ENCODE assay signal across 1 cellular context in the genomic region with DNA sequence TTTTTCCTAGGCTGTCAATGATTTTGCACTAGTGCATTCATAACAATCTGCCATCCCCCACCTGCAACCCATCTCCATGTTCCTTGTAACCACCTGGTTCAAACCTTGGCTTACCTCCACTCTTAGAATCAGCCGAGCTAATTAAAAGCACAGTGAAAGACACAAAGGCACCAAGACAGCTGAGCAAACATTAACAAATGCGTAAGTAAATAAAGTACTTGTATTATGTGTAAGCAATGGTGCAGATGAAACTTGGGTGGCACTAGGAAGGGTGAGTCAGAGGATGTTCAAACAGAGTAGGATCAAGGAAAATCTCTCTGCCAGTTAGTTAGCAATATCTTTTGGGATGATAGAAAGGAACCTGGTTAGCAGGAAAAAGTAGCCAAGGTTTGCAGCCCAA.
TF ChIP-seq lines count a peak whose summit lies in the region.

No MANE protein-coding gene starts in this region.

TF ChIP-seq in HepG2, 621 proteins besides CTCF, POLR2A, EP300 and RAD21 (continued from another document and continues in another):
- TF ChIP-seq, protein P1, sequence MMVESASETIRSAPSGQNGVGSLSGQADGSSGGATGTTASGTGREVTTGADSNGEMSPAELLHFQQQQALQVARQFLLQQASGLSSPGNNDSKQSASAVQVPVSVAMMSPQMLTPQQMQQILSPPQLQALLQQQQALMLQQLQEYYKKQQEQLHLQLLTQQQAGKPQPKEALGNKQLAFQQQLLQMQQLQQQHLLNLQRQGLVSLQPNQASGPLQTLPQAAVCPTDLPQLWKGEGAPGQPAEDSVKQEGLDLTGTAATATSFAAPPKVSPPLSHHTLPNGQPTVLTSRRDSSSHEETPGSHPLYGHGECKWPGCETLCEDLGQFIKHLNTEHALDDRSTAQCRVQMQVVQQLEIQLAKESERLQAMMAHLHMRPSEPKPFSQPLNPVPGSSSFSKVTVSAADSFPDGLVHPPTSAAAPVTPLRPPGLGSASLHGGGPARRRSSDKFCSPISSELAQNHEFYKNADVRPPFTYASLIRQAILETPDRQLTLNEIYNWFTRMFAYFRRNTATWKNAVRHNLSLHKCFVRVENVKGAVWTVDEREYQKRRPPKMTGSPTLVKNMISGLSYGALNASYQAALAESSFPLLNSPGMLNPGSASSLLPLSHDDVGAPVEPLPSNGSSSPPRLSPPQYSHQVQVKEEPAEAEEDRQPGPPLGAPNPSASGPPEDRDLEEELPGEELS (CRISPR knock-in tag; IDR thresholded peaks at IDR 0.05): peak; percentile 83
- TF ChIP-seq HDAC1 (CRISPR knock-in tag; IDR thresholded peaks at IDR 0.05): peak; percentile 57; the same call in 1 of the 2 replicates
- TF ChIP-seq ZNF878 (CRISPR knock-in tag; IDR thresholded peaks at IDR 0.05): peak; percentile 53; the same call in 1 of the 2 replicates
- no peak for TF ChIP-seq IKZF4 (CRISPR knock-in tag; IDR thresholded peaks at IDR 0.05; ENCODE audit: borderline replicate concordance, low read depth, not compliant biosample characterization)
- TF ChIP-seq, protein P2, sequence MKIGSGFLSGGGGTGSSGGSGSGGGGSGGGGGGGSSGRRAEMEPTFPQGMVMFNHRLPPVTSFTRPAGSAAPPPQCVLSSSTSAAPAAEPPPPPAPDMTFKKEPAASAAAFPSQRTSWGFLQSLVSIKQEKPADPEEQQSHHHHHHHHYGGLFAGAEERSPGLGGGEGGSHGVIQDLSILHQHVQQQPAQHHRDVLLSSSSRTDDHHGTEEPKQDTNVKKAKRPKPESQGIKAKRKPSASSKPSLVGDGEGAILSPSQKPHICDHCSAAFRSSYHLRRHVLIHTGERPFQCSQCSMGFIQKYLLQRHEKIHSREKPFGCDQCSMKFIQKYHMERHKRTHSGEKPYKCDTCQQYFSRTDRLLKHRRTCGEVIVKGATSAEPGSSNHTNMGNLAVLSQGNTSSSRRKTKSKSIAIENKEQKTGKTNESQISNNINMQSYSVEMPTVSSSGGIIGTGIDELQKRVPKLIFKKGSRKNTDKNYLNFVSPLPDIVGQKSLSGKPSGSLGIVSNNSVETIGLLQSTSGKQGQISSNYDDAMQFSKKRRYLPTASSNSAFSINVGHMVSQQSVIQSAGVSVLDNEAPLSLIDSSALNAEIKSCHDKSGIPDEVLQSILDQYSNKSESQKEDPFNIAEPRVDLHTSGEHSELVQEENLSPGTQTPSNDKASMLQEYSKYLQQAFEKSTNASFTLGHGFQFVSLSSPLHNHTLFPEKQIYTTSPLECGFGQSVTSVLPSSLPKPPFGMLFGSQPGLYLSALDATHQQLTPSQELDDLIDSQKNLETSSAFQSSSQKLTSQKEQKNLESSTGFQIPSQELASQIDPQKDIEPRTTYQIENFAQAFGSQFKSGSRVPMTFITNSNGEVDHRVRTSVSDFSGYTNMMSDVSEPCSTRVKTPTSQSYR (CRISPR knock-in tag; IDR thresholded peaks at IDR 0.05; ENCODE audit: borderline replicate concordance): 0 out of 2 replicates have a peak, but pooled peaks have one; percentile 22
- TF ChIP-seq, protein P3, sequence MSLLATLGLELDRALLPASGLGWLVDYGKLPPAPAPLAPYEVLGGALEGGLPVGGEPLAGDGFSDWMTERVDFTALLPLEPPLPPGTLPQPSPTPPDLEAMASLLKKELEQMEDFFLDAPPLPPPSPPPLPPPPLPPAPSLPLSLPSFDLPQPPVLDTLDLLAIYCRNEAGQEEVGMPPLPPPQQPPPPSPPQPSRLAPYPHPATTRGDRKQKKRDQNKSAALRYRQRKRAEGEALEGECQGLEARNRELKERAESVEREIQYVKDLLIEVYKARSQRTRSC (CRISPR knock-in tag; IDR thresholded peaks at IDR 0.05; ENCODE audit: low read depth): no peak
- TF ChIP-seq ZNF772 (CRISPR knock-in tag; IDR thresholded peaks at IDR 0.05): no peak
- peak; percentile 41; the same call in 1 of the 2 replicates for TF ChIP-seq POGZ (CRISPR knock-in tag; IDR thresholded peaks at IDR 0.05)
- no peak for TF ChIP-seq ZIK1 (CRISPR knock-in tag; IDR thresholded peaks at IDR 0.05; ENCODE audit: borderline replicate concordance, low read depth)
- TF ChIP-seq, protein P4, sequence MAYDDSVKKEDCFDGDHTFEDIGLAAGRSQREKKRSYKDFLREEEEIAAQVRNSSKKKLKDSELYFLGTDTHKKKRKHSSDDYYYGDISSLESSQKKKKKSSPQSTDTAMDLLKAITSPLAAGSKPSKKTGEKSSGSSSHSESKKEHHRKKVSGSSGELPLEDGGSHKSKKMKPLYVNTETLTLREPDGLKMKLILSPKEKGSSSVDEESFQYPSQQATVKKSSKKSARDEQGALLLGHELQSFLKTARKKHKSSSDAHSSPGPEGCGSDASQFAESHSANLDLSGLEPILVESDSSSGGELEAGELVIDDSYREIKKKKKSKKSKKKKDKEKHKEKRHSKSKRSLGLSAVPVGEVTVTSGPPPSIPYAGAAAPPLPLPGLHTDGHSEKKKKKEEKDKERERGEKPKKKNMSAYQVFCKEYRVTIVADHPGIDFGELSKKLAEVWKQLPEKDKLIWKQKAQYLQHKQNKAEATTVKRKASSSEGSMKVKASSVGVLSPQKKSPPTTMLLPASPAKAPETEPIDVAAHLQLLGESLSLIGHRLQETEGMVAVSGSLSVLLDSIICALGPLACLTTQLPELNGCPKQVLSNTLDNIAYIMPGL (CRISPR knock-in tag; IDR thresholded peaks at IDR 0.05; ENCODE audit: borderline replicate concordance in 1 of 2, low read depth in 1 of 2): no peak; a peak in 1 of 4 replicates
- TF ChIP-seq ZKSCAN8 (CRISPR knock-in tag; IDR thresholded peaks at IDR 0.05; ENCODE audit: borderline replicate concordance): peak; percentile 77; the same call in 1 of the 2 replicates
- peak; percentile 77 for TF ChIP-seq RARA (CRISPR knock-in tag; IDR thresholded peaks at IDR 0.05)
- TF ChIP-seq KAT8 (CRISPR knock-in tag; IDR thresholded peaks at IDR 0.05): peak; percentile 15; the same call in 1 of the 2 replicates
- no peak for TF ChIP-seq ZNF562 (CRISPR knock-in tag; IDR thresholded peaks at IDR 0.05; ENCODE audit: borderline replicate concordance)
- TF ChIP-seq ZNF841 (CRISPR knock-in tag; IDR thresholded peaks at IDR 0.05; ENCODE audit: borderline replicate concordance): no peak
- TF ChIP-seq ZFX (CRISPR knock-in tag; IDR thresholded peaks at IDR 0.05; ENCODE audit: low read depth): no peak
- TF ChIP-seq, protein P5, sequence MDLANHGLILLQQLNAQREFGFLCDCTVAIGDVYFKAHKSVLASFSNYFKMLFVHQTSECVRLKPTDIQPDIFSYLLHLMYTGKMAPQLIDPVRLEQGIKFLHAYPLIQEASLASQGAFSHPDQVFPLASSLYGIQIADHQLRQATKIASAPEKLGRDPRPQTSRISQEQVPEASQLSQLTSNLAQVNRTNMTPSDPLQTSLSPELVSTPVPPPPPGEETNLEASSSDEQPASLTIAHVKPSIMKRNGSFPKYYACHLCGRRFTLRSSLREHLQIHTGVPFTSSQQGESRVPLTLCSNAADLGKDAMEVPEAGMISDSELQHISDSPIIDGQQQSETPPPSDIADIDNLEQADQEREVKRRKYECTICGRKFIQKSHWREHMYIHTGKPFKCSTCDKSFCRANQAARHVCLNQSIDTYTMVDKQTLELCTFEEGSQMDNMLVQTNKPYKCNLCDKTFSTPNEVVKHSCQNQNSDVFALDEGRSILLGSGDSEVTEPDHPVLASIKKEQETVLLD (CRISPR knock-in tag; IDR thresholded peaks at IDR 0.05; ENCODE audit: low read depth): no peak
- TF ChIP-seq FOXK1 (CRISPR knock-in tag; IDR thresholded peaks at IDR 0.05; ENCODE audit: borderline replicate concordance, low read depth): peak; percentile 66; the same call in 1 of the 2 replicates
- no peak for TF ChIP-seq SNAI1 (CRISPR knock-in tag; IDR thresholded peaks at IDR 0.05; ENCODE audit: borderline replicate concordance)
- TF ChIP-seq GFI1 (CRISPR knock-in tag; IDR thresholded peaks at IDR 0.05; ENCODE audit: borderline replicate concordance): no peak
- 0 out of 2 replicates have a peak, but pooled peaks have one; percentile 62 for TF ChIP-seq MEF2D (CRISPR knock-in tag; IDR thresholded peaks at IDR 0.05)
- peak; percentile 90 for TF ChIP-seq JUNB (CRISPR knock-in tag; IDR thresholded peaks at IDR 0.05; ENCODE audit: borderline replicate concordance)
- no peak for TF ChIP-seq SYNCRIP (IDR thresholded peaks at IDR 0.05; ENCODE audit: insufficient read depth, low read depth, low read length)
- TF ChIP-seq, protein P6, sequence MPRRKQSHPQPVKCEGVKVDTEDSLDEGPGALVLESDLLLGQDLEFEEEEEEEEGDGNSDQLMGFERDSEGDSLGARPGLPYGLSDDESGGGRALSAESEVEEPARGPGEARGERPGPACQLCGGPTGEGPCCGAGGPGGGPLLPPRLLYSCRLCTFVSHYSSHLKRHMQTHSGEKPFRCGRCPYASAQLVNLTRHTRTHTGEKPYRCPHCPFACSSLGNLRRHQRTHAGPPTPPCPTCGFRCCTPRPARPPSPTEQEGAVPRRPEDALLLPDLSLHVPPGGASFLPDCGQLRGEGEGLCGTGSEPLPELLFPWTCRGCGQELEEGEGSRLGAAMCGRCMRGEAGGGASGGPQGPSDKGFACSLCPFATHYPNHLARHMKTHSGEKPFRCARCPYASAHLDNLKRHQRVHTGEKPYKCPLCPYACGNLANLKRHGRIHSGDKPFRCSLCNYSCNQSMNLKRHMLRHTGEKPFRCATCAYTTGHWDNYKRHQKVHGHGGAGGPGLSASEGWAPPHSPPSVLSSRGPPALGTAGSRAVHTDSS (CRISPR knock-in tag; conservative IDR thresholded peaks at IDR 0.05): no peak
- TF ChIP-seq, protein P7, sequence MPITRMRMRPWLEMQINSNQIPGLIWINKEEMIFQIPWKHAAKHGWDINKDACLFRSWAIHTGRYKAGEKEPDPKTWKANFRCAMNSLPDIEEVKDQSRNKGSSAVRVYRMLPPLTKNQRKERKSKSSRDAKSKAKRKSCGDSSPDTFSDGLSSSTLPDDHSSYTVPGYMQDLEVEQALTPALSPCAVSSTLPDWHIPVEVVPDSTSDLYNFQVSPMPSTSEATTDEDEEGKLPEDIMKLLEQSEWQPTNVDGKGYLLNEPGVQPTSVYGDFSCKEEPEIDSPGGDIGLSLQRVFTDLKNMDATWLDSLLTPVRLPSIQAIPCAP (CRISPR knock-in tag; IDR thresholded peaks at IDR 0.05; ENCODE audit: low read depth): no peak
- TF ChIP-seq SATB2 (CRISPR knock-in tag; IDR thresholded peaks at IDR 0.05): no peak
- no peak for TF ChIP-seq ZNF121 (CRISPR knock-in tag; IDR thresholded peaks at IDR 0.05)
- TF ChIP-seq, protein P8, sequence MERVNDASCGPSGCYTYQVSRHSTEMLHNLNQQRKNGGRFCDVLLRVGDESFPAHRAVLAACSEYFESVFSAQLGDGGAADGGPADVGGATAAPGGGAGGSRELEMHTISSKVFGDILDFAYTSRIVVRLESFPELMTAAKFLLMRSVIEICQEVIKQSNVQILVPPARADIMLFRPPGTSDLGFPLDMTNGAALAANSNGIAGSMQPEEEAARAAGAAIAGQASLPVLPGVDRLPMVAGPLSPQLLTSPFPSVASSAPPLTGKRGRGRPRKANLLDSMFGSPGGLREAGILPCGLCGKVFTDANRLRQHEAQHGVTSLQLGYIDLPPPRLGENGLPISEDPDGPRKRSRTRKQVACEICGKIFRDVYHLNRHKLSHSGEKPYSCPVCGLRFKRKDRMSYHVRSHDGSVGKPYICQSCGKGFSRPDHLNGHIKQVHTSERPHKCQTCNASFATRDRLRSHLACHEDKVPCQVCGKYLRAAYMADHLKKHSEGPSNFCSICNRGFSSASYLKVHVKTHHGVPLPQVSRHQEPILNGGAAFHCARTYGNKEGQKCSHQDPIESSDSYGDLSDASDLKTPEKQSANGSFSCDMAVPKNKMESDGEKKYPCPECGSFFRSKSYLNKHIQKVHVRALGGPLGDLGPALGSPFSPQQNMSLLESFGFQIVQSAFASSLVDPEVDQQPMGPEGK (CRISPR knock-in tag; IDR thresholded peaks at IDR 0.05): no peak
- TF ChIP-seq, protein P9, sequence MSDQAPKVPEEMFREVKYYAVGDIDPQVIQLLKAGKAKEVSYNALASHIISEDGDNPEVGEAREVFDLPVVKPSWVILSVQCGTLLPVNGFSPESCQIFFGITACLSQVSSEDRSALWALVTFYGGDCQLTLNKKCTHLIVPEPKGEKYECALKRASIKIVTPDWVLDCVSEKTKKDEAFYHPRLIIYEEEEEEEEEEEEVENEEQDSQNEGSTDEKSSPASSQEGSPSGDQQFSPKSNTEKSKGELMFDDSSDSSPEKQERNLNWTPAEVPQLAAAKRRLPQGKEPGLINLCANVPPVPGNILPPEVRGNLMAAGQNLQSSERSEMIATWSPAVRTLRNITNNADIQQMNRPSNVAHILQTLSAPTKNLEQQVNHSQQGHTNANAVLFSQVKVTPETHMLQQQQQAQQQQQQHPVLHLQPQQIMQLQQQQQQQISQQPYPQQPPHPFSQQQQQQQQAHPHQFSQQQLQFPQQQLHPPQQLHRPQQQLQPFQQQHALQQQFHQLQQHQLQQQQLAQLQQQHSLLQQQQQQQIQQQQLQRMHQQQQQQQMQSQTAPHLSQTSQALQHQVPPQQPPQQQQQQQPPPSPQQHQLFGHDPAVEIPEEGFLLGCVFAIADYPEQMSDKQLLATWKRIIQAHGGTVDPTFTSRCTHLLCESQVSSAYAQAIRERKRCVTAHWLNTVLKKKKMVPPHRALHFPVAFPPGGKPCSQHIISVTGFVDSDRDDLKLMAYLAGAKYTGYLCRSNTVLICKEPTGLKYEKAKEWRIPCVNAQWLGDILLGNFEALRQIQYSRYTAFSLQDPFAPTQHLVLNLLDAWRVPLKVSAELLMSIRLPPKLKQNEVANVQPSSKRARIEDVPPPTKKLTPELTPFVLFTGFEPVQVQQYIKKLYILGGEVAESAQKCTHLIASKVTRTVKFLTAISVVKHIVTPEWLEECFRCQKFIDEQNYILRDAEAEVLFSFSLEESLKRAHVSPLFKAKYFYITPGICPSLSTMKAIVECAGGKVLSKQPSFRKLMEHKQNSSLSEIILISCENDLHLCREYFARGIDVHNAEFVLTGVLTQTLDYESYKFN (CRISPR knock-in tag; conservative IDR thresholded peaks at IDR 0.05): peak; percentile 70
